ENCODE assay signal across 24 cellular contexts in genomic region chr6:8830794-8831193, GRCh38.
DNase-seq lines count a peak whose midpoint lies in the region; ATAC-seq, FAIRE-seq and TF ChIP-seq lines count a peak whose summit lies in the region.
"Had no signal": no experiment of that assay in that cellular context is flagged by ENCODE, and none has a peak within 500 bp of the region (broad histone marks: within the 10 kb centered on the region; RNA-seq: fewer than 3 reads in every experiment).

No MANE protein-coding gene starts in this region.

- H3K9ac ChIP-seq in liver (ENCODE audit: low read depth in 1 of 2, low read length in 2 of 2): no peak overlapping the region
- no peak overlapping the region for H3K9ac ChIP-seq in HepG2 (ENCODE audit: insufficient read depth, low read depth, low read length)
- H3K9ac ChIP-seq: BLaER1 treated with 17β-estradiol and CSF1 and Interleukin-3, amounts not matched to agents 10 nM and 100 nM had no signal

- TF ChIP-seq POLR2A in HepG2 (IDR thresholded peaks at IDR 0.05; ENCODE audit: insufficient read depth in 1 of 2, low read depth in 2 of 2, low read length in 2 of 2) (no peak), right lobe of liver (IDR thresholded peaks at IDR 0.05) (no peak)

- no TSS peak for BruUV-seq in HepG2 (replicated peaks; lab: Mats Ljungman, UMichigan)

- H3K4me1 ChIP-seq in liver (ENCODE audit: control insufficient read depth in 4 of 4, insufficient read depth in 4 of 4, low read length in 3 of 4): peaks cover 0 to 9% (median 6%) of the 10 kb centered on the region in 4 donors
- no peaks in the 10 kb centered on the region for H3K4me1 ChIP-seq in HepG2 (ENCODE audit: insufficient read depth, low read length)
- H3K4me1 ChIP-seq in foreskin keratinocyte: no peaks in the 10 kb centered on the region
- peaks cover 0 to 11% (median 4%) of the 10 kb centered on the region in 4 donors for H3K4me1 ChIP-seq in right lobe of liver
- H3K4me1 ChIP-seq: BE2C; BLaER1 treated with 17β-estradiol and CSF1 and Interleukin-3, amounts not matched to agents 10 nM and 100 nM had no signal

- H3K27me3 ChIP-seq in liver (ENCODE audit: control insufficient read depth in 4 of 4, insufficient read depth in 4 of 4, low read length in 3 of 4) (no peaks in the 10 kb centered on the region), HepG2 (ENCODE audit: control insufficient read depth in 1 of 2, insufficient read depth in 2 of 2, low read length in 2 of 2) (no peaks in the 10 kb centered on the region; a peak in 1 of 5 replicates), foreskin keratinocyte (no peaks in the 10 kb centered on the region), right lobe of liver (no peaks in the 10 kb centered on the region)
- H3K27me3 ChIP-seq: BE2C; BLaER1 treated with 17β-estradiol and CSF1 and Interleukin-3, amounts not matched to agents 10 nM and 100 nM had no signal

- no peak for FAIRE-seq in HepG2 (lab: Jason Lieb, UNC)
- FAIRE-seq: A204.1, GM12878, GM19239 had no signal

- 55% methylated on average over 1 of the region's 1 CpG for WGBS in liver
- WGBS in HepG2 (ENCODE audit: low lambda C conversion rate): 2% methylated on average over 1 of the region's 1 CpG
- 45% methylated on average over 1 of the region's 1 CpG for WGBS in right lobe of liver (ENCODE audit: insufficient coverage, low coverage, low lambda C conversion rate, missing lambda C conversion rate)

- H3K4me2 ChIP-seq in HepG2 (ENCODE audit: low read depth, low read length): no peak overlapping the region
- H3K4me2 ChIP-seq: BLaER1 treated with 17β-estradiol and CSF1 and Interleukin-3, amounts not matched to agents 10 nM and 100 nM; GM23338 had no signal

- DNase-seq in DMS53 (lab: John Stamatoyannopoulos, UW) (peak; percentile 11), DMS53 treated with DMSO at 0.1 percent for 48 hours (lab: John Stamatoyannopoulos, UW; ENCODE audit: unreplicated experiment) (no peak), HepG2 (ENCODE audit: low spot score) (no peak), foreskin keratinocyte (no peak), right lobe of liver (no peak), globus pallidus (ENCODE audit: low spot score) (no peak)
- DNase-seq: AML-193; BE2C; Calu3; CD4-positive, alpha-beta memory T cell; COR-L47; DMS79; EL; GDM1; H9 had no signal

- CTCF ChIA-PET in HepG2 (lab: Yijun Ruan, JAX; ENCODE audit: low intra/inter-chr PET ratio, low total read pairs): no interaction called here

- POLR2A ChIA-PET in HepG2 (lab: Yijun Ruan, JAX): no interaction called here

- H2AFZ ChIP-seq in HepG2 (ENCODE audit: low read length): no peak overlapping the region
- H2AFZ ChIP-seq: GM23338 had no signal

- TF ChIP-seq EP300 in HepG2 (IDR thresholded peaks at IDR 0.05; ENCODE audit: low read depth in 2 of 2, low read length in 2 of 2): no peak
- no peak for TF ChIP-seq EP300 in HepG2 (CRISPR knock-in tag; IDR thresholded peaks at IDR 0.05; ENCODE audit: borderline replicate concordance)

- no peaks in the 10 kb centered on the region for H3K79me2 ChIP-seq in HepG2 (ENCODE audit: insufficient read depth, low read length)

- in situ Hi-C loops in HepG2 (cut with HindIII; ENCODE audit: extremely low pct_ligation_motif_present, low pct_unique_long_range_greater_than_20kb): no loop called here

- TF ChIP-seq CTCF in liver (IDR thresholded peaks at IDR 0.05; ENCODE audit: low read depth, low read length, missing input control) (no peak), HepG2 (CRISPR knock-in tag; IDR thresholded peaks at IDR 0.05) (no peak), foreskin keratinocyte (conservative IDR thresholded peaks at IDR 0.05) (peak; percentile 23), right lobe of liver (IDR thresholded peaks at IDR 0.05) (peak in 3 of 4 donors; percentile 9 to 31 (median 27))

- H3K36me3 ChIP-seq in liver (ENCODE audit: control insufficient read depth in 4 of 4, insufficient read depth in 3 of 4, low read depth in 1 of 4, low read length in 3 of 4) (no peaks in the 10 kb centered on the region), HepG2 (replicated peaks in 1 of 2; ENCODE audit: control insufficient read depth in 1 of 2, insufficient read depth in 2 of 2, low read length in 2 of 2) (no peaks in the 10 kb centered on the region), right lobe of liver (no peaks in the 10 kb centered on the region)
- H3K36me3 ChIP-seq: BE2C; BLaER1 treated with 17β-estradiol and CSF1 and Interleukin-3, amounts not matched to agents 10 nM and 100 nM had no signal

- ATAC-seq in HepG2 (no peak), foreskin keratinocyte (no peak), right lobe of liver (peak; percentile 66 to 77 (median 70)), GM21528 (IDR thresholded peaks at IDR 0.05; ENCODE audit: low FRiP score, unreplicated experiment) (no peak)
- ATAC-seq: GM12878, GM23338, HCT116 had no signal

- intact Hi-C loops in HepG2 (cut with micrococcal nuclease; ENCODE audit: unreplicated experiment): no loop called here
- intact Hi-C loops in right lobe of liver (cut with DNase I): no loop called here

- H3K9me3 ChIP-seq in liver (ENCODE audit: control insufficient read depth in 4 of 4, low read length in 3 of 4): no peaks in the 10 kb centered on the region
- no peaks in the 10 kb centered on the region for H3K9me3 ChIP-seq in HepG2 (ENCODE audit: low read length)
- no peaks in the 10 kb centered on the region for H3K9me3 ChIP-seq in right lobe of liver
- H3K9me3 ChIP-seq: BE2C; BLaER1 treated with 17β-estradiol and CSF1 and Interleukin-3, amounts not matched to agents 10 nM and 100 nM had no signal

- TF ChIP-seq RAD21 in liver (IDR thresholded peaks at IDR 0.05) (peak; percentile 68 to 72), HepG2 (CRISPR knock-in tag; IDR thresholded peaks at IDR 0.05) (no peak)

- H3K4me3 ChIP-seq in liver (ENCODE audit: low read depth in 1 of 3, low read length in 3 of 3): no peak overlapping the region
- no peak overlapping the region for H3K4me3 ChIP-seq in HepG2 (replicated peaks in 1 of 3; ENCODE audit: insufficient read depth in 1 of 3, low read depth in 2 of 3, low read length in 3 of 3)
- H3K4me3 ChIP-seq in right lobe of liver: no peak overlapping the region
- H3K4me3 ChIP-seq: BLaER1 treated with 17β-estradiol and CSF1 and Interleukin-3, amounts not matched to agents 10 nM and 100 nM; GM12878; GM23338 had no signal

- H3K27ac ChIP-seq in liver (ENCODE audit: low read depth in 1 of 2, low read length in 2 of 2): no peak overlapping the region
- no peak overlapping the region for H3K27ac ChIP-seq in HepG2 (ENCODE audit: extremely low read length, insufficient read depth, low read length)
- no peak overlapping the region for H3K27ac ChIP-seq in foreskin keratinocyte
- no peak overlapping the region for H3K27ac ChIP-seq in right lobe of liver
- H3K27ac ChIP-seq: 22Rv1; BLaER1 treated with 17β-estradiol and CSF1 and Interleukin-3, amounts not matched to agents 10 nM and 100 nM had no signal

- no peaks in the 10 kb centered on the region for H4K20me1 ChIP-seq in HepG2 (ENCODE audit: insufficient read depth, low read length)
- H4K20me1 ChIP-seq: BLaER1 treated with 17β-estradiol and CSF1 and Interleukin-3, amounts not matched to agents 10 nM and 100 nM had no signal

TF ChIP-seq in liver, 16 proteins besides CTCF, POLR2A, EP300 and RAD21 (continues in another document):
- TF ChIP-seq ATF3 (IDR thresholded peaks at IDR 0.05): no peak
- no peak for TF ChIP-seq HNF4G (IDR thresholded peaks at IDR 0.05)
- TF ChIP-seq TAF1 (conservative IDR thresholded peaks at IDR 0.05): no peak
- no peak for TF ChIP-seq SP1 (IDR thresholded peaks at IDR 0.05)

TF ChIP-seq in HepG2, 621 proteins besides CTCF, POLR2A, EP300 and RAD21:
- TF ChIP-seq HIC2 (CRISPR knock-in tag; IDR thresholded peaks at IDR 0.05; ENCODE audit: low read depth) (no peak), PRMT3 (CRISPR knock-in tag; IDR thresholded peaks at IDR 0.05; ENCODE audit: borderline replicate concordance, low read depth) (no peak), MYNN (CRISPR knock-in tag; IDR thresholded peaks at IDR 0.05; ENCODE audit: low read depth) (no peak), KLF12 (CRISPR knock-in tag; IDR thresholded peaks at IDR 0.05; ENCODE audit: borderline replicate concordance) (no peak), ZNF33A (CRISPR knock-in tag; IDR thresholded peaks at IDR 0.05; ENCODE audit: borderline replicate concordance) (no peak), CENPX (CRISPR knock-in tag; IDR thresholded peaks at IDR 0.05) (no peak), YY1 (IDR thresholded peaks at IDR 0.05; ENCODE audit: insufficient read depth, insufficient replicate concordance, low read depth, low read length) (no peak)

Comparison
In these comparisons a context has a peak if more than half of its experiments do, and no peak if none do; other contexts are left out.
1. CTCF ChIP-seq: peak in foreskin keratinocyte (single experiment) and right lobe of liver (3 of 4); none in liver (single experiment) and HepG2 (single experiment).
2. ATAC-seq: peak in right lobe of liver (4 of 4); none in HepG2 (single experiment), foreskin keratinocyte (single experiment) and GM21528 (single experiment).